In genomic region chr7:6530626-6531491, GRCh38 we compare ENCODE assay signal across 8 cellular contexts. TPM values are rescaled to one million over a fixed set of nuclear protein-coding genes. Genes with fewer than 3 reads are reported as not detected.
A peak's percentile ranks its signal among the peaks of the same experiment; 100 is the strongest.
DNase-seq lines count a peak whose midpoint lies in the region; ATAC-seq and TF ChIP-seq lines count a peak whose summit lies in the region.

No MANE protein-coding gene starts in this region.

- H4K5ac ChIP-seq in IMR-90 (ENCODE audit: low read depth, low read length): no peak overlapping the region

- dilution Hi-C loops in IMR-90 (cut with HindIII; ENCODE audit: low sequenced_read_pairs, unreplicated experiment): no loop called here

- H3K9me1 ChIP-seq in IMR-90 (ENCODE audit: insufficient read depth, low read length): no peaks in the 10 kb centered on the region

- DNase-seq in GM13976 (ENCODE audit: low spot score): peak; percentile 82
- DNase-seq in IMR-90: no peak
- peak; percentile 62 for DNase-seq in activated T-cell treated with anti-CD3 and anti-CD28 coated beads for 1 hour (ENCODE audit: low read depth)
- no peak for DNase-seq in glutamatergic neuron
- DNase-seq in stimulated activated CD4-positive, alpha-beta T cell treated with anti-CD3 and anti-CD28 coated beads, Interleukin-15, amount 100 ng/mL, for 24 hours: peak; percentile 72
- DNase-seq in HCEC 1CT: no peak
- DNase-seq in NCI-H2029 treated with DMSO at 0.1 percent for 48 hours (lab: John Stamatoyannopoulos, UW): no peak

- no peak overlapping the region for H3K4ac ChIP-seq in IMR-90 (ENCODE audit: low read depth, low read length)

- no peaks in the 10 kb centered on the region for H4K20me1 ChIP-seq in IMR-90 (ENCODE audit: insufficient read depth, low read length)

- H3K79me1 ChIP-seq in IMR-90 (ENCODE audit: low read depth in 1 of 2, low read length in 2 of 2): no peaks in the 10 kb centered on the region

- peaks cover 1% of the 10 kb centered on the region for H3K9me3 Mint-ChIP-seq in glutamatergic neuron (ENCODE audit: unreplicated experiment)

- no peak overlapping the region for H2BK120ac ChIP-seq in IMR-90 (ENCODE audit: low read depth, low read length)

- no peak overlapping the region for H3K23ac ChIP-seq in IMR-90 (ENCODE audit: low read depth, low read length)

- H3K36me3 ChIP-seq in IMR-90 (ENCODE audit: control insufficient read depth, insufficient read depth, low read length): no peaks in the 10 kb centered on the region

- no peak overlapping the region for H4K8ac ChIP-seq in IMR-90 (ENCODE audit: low read depth in 2 of 2, low read length in 2 of 2)

- WGBS in IMR-90 (ENCODE audit: extremely low coverage in 2 of 2, insufficient read length in 1 of 2), 2 experiments: 2% methylated on average over 28 of the region's 74 CpGs; no CpG with 5 or more reads in 1 of the 2 experiments

- no peak overlapping the region for H3K27ac Mint-ChIP-seq in glutamatergic neuron (ENCODE audit: unreplicated experiment)

- no peak overlapping the region for H3K18ac ChIP-seq in IMR-90 (ENCODE audit: low read depth, low read length)

- H3K14ac ChIP-seq in IMR-90 (replicated peaks; ENCODE audit: low read depth, low read length): no peak overlapping the region

- no peak overlapping the region for H3K9ac ChIP-seq in IMR-90 (ENCODE audit: low read depth, low read length)

- no peak overlapping the region for H3K27ac ChIP-seq in IMR-90 (ENCODE audit: insufficient read depth, low read length)

- H3K36me3 Mint-ChIP-seq in glutamatergic neuron (ENCODE audit: unreplicated experiment): no peaks in the 10 kb centered on the region

- no peak overlapping the region for H4K91ac ChIP-seq in IMR-90 (ENCODE audit: insufficient read depth, low read depth, low read length)

- no peak for ATAC-seq in IMR-90 (ENCODE audit: low read depth)
- ATAC-seq in GM21576 (IDR thresholded peaks at IDR 0.05; ENCODE audit: unreplicated experiment): no peak

- no peak overlapping the region for H2BK20ac ChIP-seq in IMR-90 (ENCODE audit: low read depth, low read length)

- H3K4me2 ChIP-seq in IMR-90 (ENCODE audit: low read depth, low read length): no peak overlapping the region; the same call in 1 of the 2 replicates

- H3K9me3 ChIP-seq in IMR-90 (ENCODE audit: control insufficient read depth, insufficient read depth, low read length): no peaks in the 10 kb centered on the region

- H3K56ac ChIP-seq in IMR-90 (ENCODE audit: extremely low read depth, insufficient read depth, low read length): no peak overlapping the region

- TF ChIP-seq CTCF in GM13976 (IDR thresholded peaks at IDR 0.05; ENCODE audit: borderline replicate concordance, control extremely low read depth, extremely low read depth, insufficient read depth, missing control alignments): no peak
- no peak for TF ChIP-seq CTCF in IMR-90 (conservative IDR thresholded peaks at IDR 0.05; ENCODE audit: low read depth, low read length)
- TF ChIP-seq CTCF in glutamatergic neuron (IDR thresholded peaks at IDR 0.05; ENCODE audit: partially characterized antibody, unreplicated experiment): no peak

- CTCF ChIA-PET in IMR-90 (lab: Yijun Ruan, JAX): no interaction called here

- BruUV-seq in IMR-90 (replicated peaks; lab: Mats Ljungman, UMichigan): no TSS peak

- no peak overlapping the region for H2AK5ac ChIP-seq in IMR-90 (ENCODE audit: low read depth, low read length)

- H2AFZ ChIP-seq in IMR-90 (replicated peaks; ENCODE audit: low read length, poor library complexity): peak overlapping the region; percentile 51

- peaks cover 71% of the 10 kb centered on the region for H3K27me3 ChIP-seq in IMR-90 (ENCODE audit: control insufficient read depth, insufficient read depth, low read length)

- H2AK9ac ChIP-seq in IMR-90 (replicated peaks; ENCODE audit: low read depth, low read length, poor library complexity): no peak overlapping the region

- in situ Hi-C loops in GM13976 (cut with MboI; ENCODE audit: low sequenced_read_pairs, unreplicated experiment): no loop called here
- in situ Hi-C loops in IMR-90 (cut with MboI; ENCODE audit: low sequenced_read_pairs): no loop called here

- TF ChIP-seq RAD21 in IMR-90 (IDR thresholded peaks at IDR 0.05; ENCODE audit: low read length): no peak

- POLR2A ChIA-PET in IMR-90 (lab: Charles Lee; ENCODE audit: unreplicated experiment): no interaction called here

- intact Hi-C loops in IMR-90 (cut with micrococcal nuclease): no loop called here

- no peak overlapping the region for H2BK5ac ChIP-seq in IMR-90 (ENCODE audit: low read depth, low read length, poor library complexity, severe bottlenecking)

- no peak overlapping the region; the same call in 1 of the 2 replicates for H3K4me3 ChIP-seq in IMR-90 (ENCODE audit: insufficient read depth, low read depth, low read length)

- H3K27me3 Mint-ChIP-seq in glutamatergic neuron (ENCODE audit: unreplicated experiment): peaks cover 30% of the 10 kb centered on the region

- H3K4me1 Mint-ChIP-seq in glutamatergic neuron (ENCODE audit: low read depth, unreplicated experiment): peaks cover 2% of the 10 kb centered on the region

- H3K4me1 ChIP-seq in IMR-90 (ENCODE audit: control insufficient read depth, insufficient read depth, low read length): no peaks in the 10 kb centered on the region

- H3K4me3 Mint-ChIP-seq in glutamatergic neuron (ENCODE audit: unreplicated experiment): peak overlapping the region; percentile 74

- H2BK15ac ChIP-seq in IMR-90 (ENCODE audit: low read depth, low read length): no peak overlapping the region

- no peak for TF ChIP-seq POLR2A in IMR-90 (IDR thresholded peaks at IDR 0.05; ENCODE audit: low read depth, low read length)

TF ChIP-seq in IMR-90, 13 proteins besides CTCF, POLR2A, EP300 and RAD21:
- TF ChIP-seq CEBPB (IDR thresholded peaks at IDR 0.05; ENCODE audit: low read depth, low read length): no peak
- no peak for TF ChIP-seq BHLHE40 (IDR thresholded peaks at IDR 0.05; ENCODE audit: low read depth, low read length)

RNA-seq across cellular contexts. Expression of gene GRID2IP, which starts 20.4 kb away (rescaled TPM):
- total RNA-seq in IMR-90 (2012; rRNA removed) (not detected in 2 replicates), glutamatergic neuron (ENCODE audit: unreplicated experiment) (0.66 TPM)
- polyA plus RNA-seq in IMR-90 (2012; rRNA removed): not detected in 2 replicates
- polyA plus RNA-seq in IMR-90 (2012; cell fraction: cytosol; rRNA removed): not detected in 2 replicates
- 0.02 and 0.05 TPM in 2 replicates for polyA plus RNA-seq in IMR-90 (2012; cell fraction: nucleus; rRNA removed; ENCODE audit: low replicate concordance)

RNA-seq across cellular contexts. Expression of gene ZDHHC4, which starts 46.4 kb away (rescaled TPM):
- total RNA-seq in IMR-90 (2012; rRNA removed) (40.0 and 58.3 TPM in 2 replicates), glutamatergic neuron (ENCODE audit: unreplicated experiment) (60.5 TPM)
- 42.4 and 43.9 TPM in 2 replicates for polyA plus RNA-seq in IMR-90 (2012; rRNA removed)
- polyA plus RNA-seq in IMR-90 (2012; cell fraction: cytosol; rRNA removed): 44.3 and 54.2 TPM in 2 replicates
- polyA plus RNA-seq in IMR-90 (2012; cell fraction: nucleus; rRNA removed; ENCODE audit: low replicate concordance): 21.2 and 39.8 TPM in 2 replicates

RNA-seq across cellular contexts. Expression of gene KDELR2, which starts 46.9 kb away (rescaled TPM):
- total RNA-seq in IMR-90 (2012; rRNA removed): 162 and 259 TPM in 2 replicates
- 226 and 237 TPM in 2 replicates for polyA plus RNA-seq in IMR-90 (2012; rRNA removed)
- polyA plus RNA-seq in IMR-90 (2012; cell fraction: cytosol; rRNA removed): 118 and 149 TPM in 2 replicates
- 74.5 and 135 TPM in 2 replicates for polyA plus RNA-seq in IMR-90 (2012; cell fraction: nucleus; rRNA removed; ENCODE audit: low replicate concordance)
- 56.1 TPM for total RNA-seq in glutamatergic neuron (ENCODE audit: unreplicated experiment)

RNA-seq across cellular contexts. Expression of gene INTS15, which starts 59.0 kb away (rescaled TPM):
- total RNA-seq in IMR-90 (2012; rRNA removed): 6.1 and 7.0 TPM in 2 replicates
- polyA plus RNA-seq in IMR-90 (2012; rRNA removed): 20.4 and 20.8 TPM in 2 replicates
- polyA plus RNA-seq in IMR-90 (2012; cell fraction: cytosol; rRNA removed): 15.0 and 24.5 TPM in 2 replicates
- 18.9 and 24.4 TPM in 2 replicates for polyA plus RNA-seq in IMR-90 (2012; cell fraction: nucleus; rRNA removed; ENCODE audit: low replicate concordance)
- 36.9 TPM for total RNA-seq in glutamatergic neuron (ENCODE audit: unreplicated experiment)

Comparison
In these comparisons a context has a peak if more than half of its experiments do, and no peak if none do; other contexts are left out.
1. DNase-seq: peak in GM13976 (single experiment), activated T-cell treated with anti-CD3 and anti-CD28 coated beads for 1 hour (single experiment) and stimulated activated CD4-positive, alpha-beta T cell treated with anti-CD3 and anti-CD28 coated beads, Interleukin-15, amount 100 ng/mL, for 24 hours (single experiment); none in IMR-90 (single experiment), glutamatergic neuron (single experiment), HCEC 1CT (single experiment) and NCI-H2029 treated with DMSO at 0.1 percent for 48 hours (single experiment).